8 cellular contexts compared by ENCODE assay signal in the genomic region with DNA sequence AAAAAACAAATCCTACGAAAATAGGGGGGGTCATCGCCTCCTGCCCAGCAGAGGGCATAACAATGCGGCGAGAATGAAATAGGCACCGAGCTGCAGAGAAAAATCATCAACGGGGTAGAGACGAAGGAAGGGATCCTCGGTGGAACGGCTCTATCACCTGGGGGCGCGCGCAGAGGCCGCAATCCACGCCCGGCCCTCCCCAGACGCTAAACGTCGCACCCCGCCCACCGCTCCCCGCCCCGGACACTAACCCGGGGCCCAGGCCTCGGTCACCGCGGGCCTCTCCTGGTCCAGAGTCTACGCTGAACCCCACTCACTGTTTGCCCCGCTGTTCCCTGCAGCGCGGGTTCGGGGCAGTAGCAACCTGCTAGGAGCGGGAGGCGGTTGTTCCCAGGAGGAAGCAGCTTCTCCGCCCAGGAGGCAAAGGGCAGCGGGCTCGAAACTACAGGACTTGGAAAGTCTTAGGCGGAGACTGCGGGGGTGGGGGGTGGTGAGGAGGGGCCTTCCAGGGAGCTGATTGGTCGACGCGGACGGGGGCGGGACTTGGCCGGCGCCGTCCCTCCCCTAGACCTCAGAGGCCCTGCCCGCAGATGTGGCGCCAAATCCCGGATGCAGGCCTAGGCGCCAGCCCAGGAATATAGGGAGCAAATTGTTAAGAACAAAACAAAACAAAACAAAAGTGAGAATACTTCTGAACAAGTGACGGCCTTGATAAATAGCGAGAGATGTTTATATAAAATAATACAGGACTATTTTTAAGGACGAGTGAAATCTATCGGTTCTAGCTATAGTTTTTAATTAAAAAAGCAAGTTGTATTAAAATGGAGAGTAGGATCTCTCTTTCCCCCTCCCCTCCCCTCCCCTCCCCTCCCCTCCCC. TPM values are rescaled to one million over a fixed set of nuclear protein-coding genes. Genes with fewer than 3 reads are reported as not detected.
DNase-seq lines count a peak whose midpoint lies in the region; ATAC-seq and TF ChIP-seq lines count a peak whose summit lies in the region.

A gene with protein sequence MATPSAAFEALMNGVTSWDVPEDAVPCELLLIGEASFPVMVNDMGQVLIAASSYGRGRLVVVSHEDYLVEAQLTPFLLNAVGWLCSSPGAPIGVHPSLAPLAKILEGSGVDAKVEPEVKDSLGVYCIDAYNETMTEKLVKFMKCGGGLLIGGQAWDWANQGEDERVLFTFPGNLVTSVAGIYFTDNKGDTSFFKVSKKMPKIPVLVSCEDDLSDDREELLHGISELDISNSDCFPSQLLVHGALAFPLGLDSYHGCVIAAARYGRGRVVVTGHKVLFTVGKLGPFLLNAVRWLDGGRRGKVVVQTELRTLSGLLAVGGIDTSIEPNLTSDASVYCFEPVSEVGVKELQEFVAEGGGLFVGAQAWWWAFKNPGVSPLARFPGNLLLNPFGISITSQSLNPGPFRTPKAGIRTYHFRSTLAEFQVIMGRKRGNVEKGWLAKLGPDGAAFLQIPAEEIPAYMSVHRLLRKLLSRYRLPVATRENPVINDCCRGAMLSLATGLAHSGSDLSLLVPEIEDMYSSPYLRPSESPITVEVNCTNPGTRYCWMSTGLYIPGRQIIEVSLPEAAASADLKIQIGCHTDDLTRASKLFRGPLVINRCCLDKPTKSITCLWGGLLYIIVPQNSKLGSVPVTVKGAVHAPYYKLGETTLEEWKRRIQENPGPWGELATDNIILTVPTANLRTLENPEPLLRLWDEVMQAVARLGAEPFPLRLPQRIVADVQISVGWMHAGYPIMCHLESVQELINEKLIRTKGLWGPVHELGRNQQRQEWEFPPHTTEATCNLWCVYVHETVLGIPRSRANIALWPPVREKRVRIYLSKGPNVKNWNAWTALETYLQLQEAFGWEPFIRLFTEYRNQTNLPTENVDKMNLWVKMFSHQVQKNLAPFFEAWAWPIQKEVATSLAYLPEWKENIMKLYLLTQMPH (minus strand): TSS at position 467 of the 878 bp plus-strand sequence. CDS start 25,568 bp downstream, outside the sequence.

- no peaks in the 10 kb centered on the region for H3K4me1 ChIP-seq in thymus (ENCODE audit: control insufficient read depth, insufficient read depth, low read length)

- DNase-seq in GM10266 (ENCODE audit: extremely low spot score) (peak; percentile 94), NB4 (ENCODE audit: low read depth) (peak; percentile 96), SKM-1 (lab: John Stamatoyannopoulos, UW; ENCODE audit: unreplicated experiment) (peak; percentile 87), glomerular visceral epithelial cell (ENCODE audit: extremely low spot score) (peak; percentile 95), osteocyte (ENCODE audit: extremely low spot score, unreplicated experiment) (peak; percentile 97)

- H3K4me3 Mint-ChIP-seq in activated naive CD8-positive, alpha-beta T cell = peak within 1 kb of the TSS; percentile 97
- H3K4me3 Mint-ChIP-seq in osteocyte (ENCODE audit: unreplicated experiment) = peak within 1 kb of the TSS; percentile 90

- peaks cover 43% of the 10 kb centered on the region for H3K4me1 Mint-ChIP-seq in activated naive CD8-positive, alpha-beta T cell (ENCODE audit: low read depth)
- peaks cover 26% of the 10 kb centered on the region for H3K4me1 Mint-ChIP-seq in osteocyte (ENCODE audit: unreplicated experiment)

- TF ChIP-seq CTCF in GM10266 (IDR thresholded peaks at IDR 0.05; ENCODE audit: control insufficient read depth, insufficient read depth, low read depth, missing control alignments) (peak; percentile 32), NB4 (IDR thresholded peaks at IDR 0.05; ENCODE audit: low read depth, low read length) (peak; percentile 40), osteocyte (IDR thresholded peaks at IDR 0.05) (peak; percentile 57)

- no peaks in the 10 kb centered on the region for H3K27me3 ChIP-seq in thymus (ENCODE audit: control insufficient read depth, insufficient read depth)

- peak within 1 kb of the TSS; percentile 81 for H3K4me3 ChIP-seq in NB4 (ENCODE audit: low read depth, low read length)
- H3K4me3 ChIP-seq in thymus (ENCODE audit: low read length) = peak within 1 kb of the TSS; percentile 72

- H3K9me3 ChIP-seq in thymus (ENCODE audit: control insufficient read depth) = no peaks in the 10 kb centered on the region

- no peaks in the 10 kb centered on the region for H3K9me3 Mint-ChIP-seq in activated naive CD8-positive, alpha-beta T cell (ENCODE audit: low read depth)
- H3K9me3 Mint-ChIP-seq in osteocyte (ENCODE audit: unreplicated experiment) = no peaks in the 10 kb centered on the region

- no peaks in the 10 kb centered on the region for H3K27me3 Mint-ChIP-seq in activated naive CD8-positive, alpha-beta T cell
- H3K27me3 Mint-ChIP-seq in osteocyte (ENCODE audit: unreplicated experiment) = no peaks in the 10 kb centered on the region

- H3K36me3 ChIP-seq in thymus (ENCODE audit: control insufficient read depth, insufficient read depth) = no peaks in the 10 kb centered on the region

- no peaks in the 10 kb centered on the region for H3K36me3 Mint-ChIP-seq in activated naive CD8-positive, alpha-beta T cell
- H3K36me3 Mint-ChIP-seq in osteocyte (ENCODE audit: unreplicated experiment) = no peaks in the 10 kb centered on the region

- TF ChIP-seq POLR2A in NB4 (IDR thresholded peaks at IDR 0.05; ENCODE audit: extremely low read depth, insufficient read length) = peak; percentile 41

- 5% methylated on average over 54 of the region's 54 CpGs for WGBS in thymus

- peak within 1 kb of the TSS; percentile 95 for H3K27ac Mint-ChIP-seq in activated naive CD8-positive, alpha-beta T cell
- H3K27ac Mint-ChIP-seq in osteocyte (ENCODE audit: unreplicated experiment) = peak within 1 kb of the TSS; percentile 96

- ATAC-seq in HG02571 (IDR thresholded peaks at IDR 0.05; ENCODE audit: unreplicated experiment) = peak; percentile 94

- peak within 1 kb of the TSS; percentile 69 for H3K27ac ChIP-seq in thymus (ENCODE audit: low read depth)

RNA-seq across cellular contexts. Expression of the gene that starts here (rescaled TPM):
- total RNA-seq in osteocyte = 82.4 and 87.8 TPM in 2 replicates
- 13.6 TPM for polyA plus RNA-seq in thymus

Comparison
In these comparisons a context has a peak if more than half of its experiments do, and no peak if none do; other contexts are left out.
1. Peak in every context shown above with its lines: DNase-seq, ATAC-seq, H3K4me3 ChIP-seq and H3K27ac ChIP-seq.